ENCODE assay signal across 12 cellular contexts in the genomic region with DNA sequence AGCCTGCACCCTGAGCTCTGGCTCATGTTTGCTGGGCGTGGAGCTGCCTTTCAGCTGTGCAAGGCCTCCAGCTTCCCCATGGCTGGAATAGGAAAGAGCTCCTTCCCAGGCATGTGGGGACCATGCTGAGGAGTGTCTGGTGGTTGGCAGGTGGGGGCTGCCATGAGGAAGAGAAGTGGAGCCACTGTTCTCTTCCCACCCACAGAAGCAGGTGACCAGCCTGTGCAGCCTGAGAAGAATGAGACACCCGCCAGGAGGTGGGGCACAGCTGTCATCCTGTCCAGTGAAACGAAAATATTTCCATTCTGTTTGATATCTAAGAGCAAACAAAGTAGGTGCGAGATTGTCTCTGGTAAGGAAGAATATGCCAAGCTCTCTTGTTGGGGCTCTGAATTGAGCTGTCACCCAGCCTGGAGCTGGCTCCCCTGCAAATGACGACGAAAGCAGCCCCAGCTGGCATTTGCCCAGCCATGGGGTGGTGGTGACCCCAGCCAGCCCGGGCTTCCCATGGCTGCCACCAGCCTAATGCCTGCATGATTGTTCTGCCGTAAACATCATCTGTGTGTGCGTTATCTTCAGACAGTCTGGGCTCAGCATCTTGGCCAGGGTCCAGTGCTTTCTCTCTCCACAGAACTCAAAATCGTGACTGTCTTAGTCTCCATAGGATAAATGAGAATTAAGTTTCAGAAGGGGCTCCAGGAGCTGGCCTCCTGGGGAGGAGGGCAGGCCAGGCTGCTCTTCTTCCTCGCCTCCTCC.
DNase-seq lines count a peak whose midpoint lies in the region; ATAC-seq and TF ChIP-seq lines count a peak whose summit lies in the region.
"Had no signal": no experiment of that assay in that cellular context is flagged by ENCODE, and none has a peak within 500 bp of the region (broad histone marks: within the 10 kb centered on the region; RNA-seq: fewer than 3 reads in every experiment).

No MANE protein-coding gene starts in this region.

- no peaks in the 10 kb centered on the region for H3K27me3 ChIP-seq in left lung
- H3K27me3 ChIP-seq in MG63 = no peaks in the 10 kb centered on the region
- H3K27me3 ChIP-seq: vagina had no signal

- no peak overlapping the region for H3K4me3 Mint-ChIP-seq in natural killer cell treated with Interleukin-12 subunit alpha and Interleukin-12 subunit beta and Interleukin-15 and Interleukin-18, amount 100 ng/mL, for 72 hours
- no peak overlapping the region for H3K4me3 Mint-ChIP-seq in natural killer cell

- H3K9me3 ChIP-seq in left lung (no peaks in the 10 kb centered on the region), MG63 (no peaks in the 10 kb centered on the region)
- H3K9me3 ChIP-seq: vagina had no signal

- DNase-seq in natural killer cell treated with Interleukin-12 subunit alpha and Interleukin-12 subunit beta and Interleukin-15 and Interleukin-18, amount 100 ng/mL, for 72 hours (ENCODE audit: low spot score) = peak; percentile 20
- DNase-seq in natural killer cell = no peak
- DNase-seq in inferior parietal cortex (ENCODE audit: extremely low spot score) = peak; percentile 41
- no peak for DNase-seq in left lung
- no peak for DNase-seq in NCI-H1436 (lab: John Stamatoyannopoulos, UW)
- no peak for DNase-seq in MG63
- DNase-seq: activated gamma-delta T cell treated with Interleukin-2 at 50 U/mL for 16 hours; central memory CD4-positive, alpha-beta T cell; PC-3 had no signal

- intact Hi-C loops in natural killer cell (cut with micrococcal nuclease) = no loop called here
- intact Hi-C loops in left lung (cut with DNase I) = no loop called here

- H3K4me1 Mint-ChIP-seq in natural killer cell treated with Interleukin-12 subunit alpha and Interleukin-12 subunit beta and Interleukin-15 and Interleukin-18, amount 100 ng/mL, for 72 hours (ENCODE audit: low read depth in 2 of 2) = no peaks in the 10 kb centered on the region
- H3K4me1 Mint-ChIP-seq in natural killer cell = no peaks in the 10 kb centered on the region

- peaks cover 0 to 7% of the 10 kb centered on the region in 2 donors for H3K27me3 Mint-ChIP-seq in natural killer cell treated with Interleukin-12 subunit alpha and Interleukin-12 subunit beta and Interleukin-15 and Interleukin-18, amount 100 ng/mL, for 72 hours
- peaks cover 2 to 11% of the 10 kb centered on the region in 2 donors for H3K27me3 Mint-ChIP-seq in natural killer cell (ENCODE audit: low read depth in 2 of 2)

- TF ChIP-seq CTCF in natural killer cell (IDR thresholded peaks at IDR 0.05) (no peak), VCaP (conservative IDR thresholded peaks at IDR 0.05) (peak; percentile 24; the same call in 1 of the 2 replicates), left lung (IDR thresholded peaks at IDR 0.05) (no peak)

- H3K36me3 Mint-ChIP-seq in natural killer cell treated with Interleukin-12 subunit alpha and Interleukin-12 subunit beta and Interleukin-15 and Interleukin-18, amount 100 ng/mL, for 72 hours = no peaks in the 10 kb centered on the region
- H3K36me3 Mint-ChIP-seq in natural killer cell = no peaks in the 10 kb centered on the region

- H3K27ac Mint-ChIP-seq in natural killer cell treated with Interleukin-12 subunit alpha and Interleukin-12 subunit beta and Interleukin-15 and Interleukin-18, amount 100 ng/mL, for 72 hours = no peak overlapping the region
- H3K27ac Mint-ChIP-seq in natural killer cell = no peak overlapping the region

- no peak for ATAC-seq in natural killer cell treated with Interleukin-12 subunit alpha and Interleukin-12 subunit beta and Interleukin-15 and Interleukin-18, amount 100 ng/mL, for 72 hours
- ATAC-seq in natural killer cell (no peak), esophagus mucosa (no peak), left lung (no peak)
- ATAC-seq: PC-3 had no signal

- H3K27ac ChIP-seq in VCaP (peak overlapping the region; percentile 72), left lung (no peak overlapping the region)
- H3K27ac ChIP-seq: vagina had no signal

- no peaks in the 10 kb centered on the region for H3K9me3 Mint-ChIP-seq in natural killer cell treated with Interleukin-12 subunit alpha and Interleukin-12 subunit beta and Interleukin-15 and Interleukin-18, amount 100 ng/mL, for 72 hours
- no peaks in the 10 kb centered on the region for H3K9me3 Mint-ChIP-seq in natural killer cell

- no peak overlapping the region for H3K4me3 ChIP-seq in left lung
- H3K4me3 ChIP-seq in MG63 = no peak overlapping the region
- H3K4me3 ChIP-seq: vagina had no signal

- H3K4me1 ChIP-seq in left lung = no peaks in the 10 kb centered on the region
- H3K4me1 ChIP-seq: vagina had no signal

- H3K36me3 ChIP-seq in left lung = no peaks in the 10 kb centered on the region
- H3K36me3 ChIP-seq in MG63 = no peaks in the 10 kb centered on the region
- H3K36me3 ChIP-seq: vagina had no signal

Comparison
In these comparisons a context has a peak if more than half of its experiments do, and no peak if none do; other contexts are left out.
1. DNase-seq: peak in natural killer cell treated with Interleukin-12 subunit alpha and Interleukin-12 subunit beta and Interleukin-15 and Interleukin-18, amount 100 ng/mL, for 72 hours (single experiment) and inferior parietal cortex (single experiment); none in natural killer cell (single experiment), left lung (0 of 2), NCI-H1436 (single experiment) and MG63 (single experiment).